In genomic region chr17:37429039-37429438, GRCh38 we compare ENCODE assay signal across 33 cellular contexts. TPM values are rescaled to one million over a fixed set of nuclear protein-coding genes. Genes with fewer than 3 reads are reported as not detected.
DNase-seq lines count a peak whose midpoint lies in the region; ATAC-seq lines count a peak whose summit lies in the region.
"Had no signal": no experiment of that assay in that cellular context is flagged by ENCODE, and none has a peak within 500 bp of the region (broad histone marks: within the 10 kb centered on the region; RNA-seq: fewer than 3 reads in every experiment).

No MANE protein-coding gene starts in this region.

- H3K9me3 Mint-ChIP-seq in activated naive CD4-positive, alpha-beta T cell treated with anti-CD3 and anti-CD28 coated beads, Interleukin-2, amount 50 U/mL, for 24 hours: no peaks in the 10 kb centered on the region
- H3K9me3 Mint-ChIP-seq in activated CD4-positive, alpha-beta memory T cell treated with anti-CD3 and anti-CD28 coated beads, Interleukin-2, amount 10 ng/mL, durations not matched to agents 7 days and 5 days: no peaks in the 10 kb centered on the region
- H3K9me3 Mint-ChIP-seq in stimulated activated effector memory CD8-positive, alpha-beta T cell treated with anti-CD3 and anti-CD28 coated beads, Interleukin-12 subunit alpha, Interleukin-12 subunit beta, amount 100 ng/mL, for 72 hours: no peaks in the 10 kb centered on the region
- H3K9me3 Mint-ChIP-seq: activated naive CD4-positive, alpha-beta T cell treated with anti-CD3 and anti-CD28 coated beads, Interleukin-2, amount 50 U/mL, for 72 hours; activated T-cell treated with anti-CD3 and anti-CD28 coated beads, Interleukin-2, amount 50 U/mL, for 4 hours; central memory CD8-positive, alpha-beta T cell; dendritic cell treated with granulocyte-macrophage colony-stimulating factor and Interleukin-4, amounts not matched to agents 40 ng/mL and 50 ng/mL, for 4 days; IgD-negative memory B cell; nephron had no signal

- peak overlapping the region; percentile 95 for H3K27ac ChIP-seq in epithelial cell of prostate
- H3K27ac ChIP-seq: BLaER1 treated with 17β-estradiol and CSF1 and Interleukin-3, amounts not matched to agents 10 nM and 100 nM; ovary; right atrium auricular region; upper lobe of right lung had no signal

- DNase-seq in activated naive CD4-positive, alpha-beta T cell (lab: John Stamatoyannopoulos, UW): no peak
- no peak for DNase-seq in activated CD4-positive, alpha-beta memory T cell treated with anti-CD3 and anti-CD28 coated beads, Interleukin-2, amount 10 ng/mL, durations not matched to agents 7 days and 5 days
- DNase-seq in epithelial cell of prostate (ENCODE audit: low read depth, low spot score) (no peak), KG1 (lab: John Stamatoyannopoulos, UW) (no peak), NOMO-1 treated with DMSO at 0.1 percent for 48 hours (lab: John Stamatoyannopoulos, UW; ENCODE audit: unreplicated experiment) (no peak), DMS 273 (lab: John Stamatoyannopoulos, UW; ENCODE audit: unreplicated experiment) (no peak)
- no peak for DNase-seq in stimulated activated effector memory CD8-positive, alpha-beta T cell treated with anti-CD3 and anti-CD28 coated beads, Interleukin-12 subunit alpha, Interleukin-12 subunit beta, amount 100 ng/mL, for 72 hours (ENCODE audit: low spot score in 2 of 2)
- DNase-seq: activated CD4-positive, CD25-positive, alpha-beta regulatory T cell; activated CD8-positive, alpha-beta memory T cell treated with anti-CD3 and anti-CD28 coated beads for 24 hours; activated T-cell treated with anti-CD3 and anti-CD28 coated beads, Interleukin-2, amount 50 U/mL, for 4 hours; DMS53; left ventricle myocardium superior; MG63; midbrain; NCI-H2029; NCI-H2227 treated with DMSO at 0.1 percent for 48 hours; NCI-H526 treated with DMSO at 0.1 percent for 48 hours; ovary; SIG-M5; substantia nigra; SW 1271; upper lobe of right lung had no signal

- CTCF ChIA-PET in activated CD4-positive, alpha-beta memory T cell treated with anti-CD3 and anti-CD28 coated beads, Interleukin-2, amount 10 ng/mL, durations not matched to agents 7 days and 5 days (lab: Charles Lee): interaction anchor here (1.0 to 1.8 kb wide), 3 partner anchors 20 to 56 kb away, joined by 4 to 7 read pairs (median 6); no protein-coding TSS in a partner anchor

- peaks cover 12% of the 10 kb centered on the region for H3K36me3 Mint-ChIP-seq in activated naive CD4-positive, alpha-beta T cell treated with anti-CD3 and anti-CD28 coated beads, Interleukin-2, amount 50 U/mL, for 24 hours
- H3K36me3 Mint-ChIP-seq in activated CD4-positive, alpha-beta memory T cell treated with anti-CD3 and anti-CD28 coated beads, Interleukin-2, amount 10 ng/mL, durations not matched to agents 7 days and 5 days (ENCODE audit: low read depth): peaks cover 55% of the 10 kb centered on the region
- peaks cover 86% of the 10 kb centered on the region for H3K36me3 Mint-ChIP-seq in stimulated activated effector memory CD8-positive, alpha-beta T cell treated with anti-CD3 and anti-CD28 coated beads, Interleukin-12 subunit alpha, Interleukin-12 subunit beta, amount 100 ng/mL, for 72 hours

- H3K4me3 Mint-ChIP-seq in activated naive CD4-positive, alpha-beta T cell treated with anti-CD3 and anti-CD28 coated beads, Interleukin-2, amount 50 U/mL, for 24 hours: no peak overlapping the region
- no peak overlapping the region for H3K4me3 Mint-ChIP-seq in activated CD4-positive, alpha-beta memory T cell treated with anti-CD3 and anti-CD28 coated beads, Interleukin-2, amount 10 ng/mL, durations not matched to agents 7 days and 5 days
- no peak overlapping the region for H3K4me3 Mint-ChIP-seq in stimulated activated effector memory CD8-positive, alpha-beta T cell treated with anti-CD3 and anti-CD28 coated beads, Interleukin-12 subunit alpha, Interleukin-12 subunit beta, amount 100 ng/mL, for 72 hours
- H3K4me3 Mint-ChIP-seq: central memory CD8-positive, alpha-beta T cell; dendritic cell treated with granulocyte-macrophage colony-stimulating factor and Interleukin-4, amounts not matched to agents 40 ng/mL and 50 ng/mL, for 4 days; IgD-negative memory B cell; nephron had no signal

- POLR2A ChIA-PET in activated CD4-positive, alpha-beta memory T cell treated with anti-CD3 and anti-CD28 coated beads, Interleukin-2, amount 10 ng/mL, durations not matched to agents 7 days and 5 days (lab: Charles Lee): interaction anchor here (1.5 to 3.6 kb wide), 4 partner anchors 9 to 23 kb away, joined by 7 to 91 read pairs (median 22); partner anchors contain the start of genes ACACA and TADA2A

- ATAC-seq in stimulated activated effector memory CD8-positive, alpha-beta T cell treated with anti-CD3 and anti-CD28 coated beads, Interleukin-12 subunit alpha, Interleukin-12 subunit beta, amount 100 ng/mL, for 72 hours: no peak
- ATAC-seq: activated naive CD4-positive, alpha-beta T cell treated with anti-CD3 and anti-CD28 coated beads, Interleukin-2, amount 50 U/mL, for 72 hours; activated T-cell treated with anti-CD3 and anti-CD28 coated beads, Interleukin-2, amount 50 U/mL, for 4 hours; left ventricle myocardium superior; Panc1; upper lobe of right lung had no signal

- H3K27ac Mint-ChIP-seq in activated naive CD4-positive, alpha-beta T cell treated with anti-CD3 and anti-CD28 coated beads, Interleukin-2, amount 50 U/mL, for 24 hours: peak overlapping the region; percentile 51
- H3K27ac Mint-ChIP-seq in activated CD4-positive, alpha-beta memory T cell treated with anti-CD3 and anti-CD28 coated beads, Interleukin-2, amount 10 ng/mL, durations not matched to agents 7 days and 5 days: peak overlapping the region; percentile 99
- peak overlapping the region; percentile 78 for H3K27ac Mint-ChIP-seq in stimulated activated effector memory CD8-positive, alpha-beta T cell treated with anti-CD3 and anti-CD28 coated beads, Interleukin-12 subunit alpha, Interleukin-12 subunit beta, amount 100 ng/mL, for 72 hours
- H3K27ac Mint-ChIP-seq: dendritic cell treated with granulocyte-macrophage colony-stimulating factor and Interleukin-4, amounts not matched to agents 40 ng/mL and 50 ng/mL, for 4 days; nephron had no signal

- H3K4me1 Mint-ChIP-seq in activated naive CD4-positive, alpha-beta T cell treated with anti-CD3 and anti-CD28 coated beads, Interleukin-2, amount 50 U/mL, for 24 hours: peaks cover 19% of the 10 kb centered on the region
- H3K4me1 Mint-ChIP-seq in activated CD4-positive, alpha-beta memory T cell treated with anti-CD3 and anti-CD28 coated beads, Interleukin-2, amount 10 ng/mL, durations not matched to agents 7 days and 5 days: peaks cover 56% of the 10 kb centered on the region
- peaks cover 22% of the 10 kb centered on the region for H3K4me1 Mint-ChIP-seq in stimulated activated effector memory CD8-positive, alpha-beta T cell treated with anti-CD3 and anti-CD28 coated beads, Interleukin-12 subunit alpha, Interleukin-12 subunit beta, amount 100 ng/mL, for 72 hours
- H3K4me1 Mint-ChIP-seq: central memory CD8-positive, alpha-beta T cell; nephron had no signal

- H3K27me3 Mint-ChIP-seq in activated naive CD4-positive, alpha-beta T cell treated with anti-CD3 and anti-CD28 coated beads, Interleukin-2, amount 50 U/mL, for 24 hours: no peaks in the 10 kb centered on the region
- H3K27me3 Mint-ChIP-seq in activated CD4-positive, alpha-beta memory T cell treated with anti-CD3 and anti-CD28 coated beads, Interleukin-2, amount 10 ng/mL, durations not matched to agents 7 days and 5 days: no peaks in the 10 kb centered on the region
- H3K27me3 Mint-ChIP-seq: central memory CD8-positive, alpha-beta T cell; dendritic cell treated with granulocyte-macrophage colony-stimulating factor and Interleukin-4, amounts not matched to agents 40 ng/mL and 50 ng/mL, for 4 days; IgD-negative memory B cell had no signal

RNA-seq across cellular contexts. Expression of gene TADA2A, which starts 22.4 kb away (rescaled TPM):
- 10 to 100 TPM; 42.5 to 43.0 TPM for total RNA-seq in activated CD4-positive, alpha-beta memory T cell treated with anti-CD3 and anti-CD28 coated beads, Interleukin-2, amount 10 ng/mL, durations not matched to agents 7 days and 5 days

RNA-seq across cellular contexts. Expression of gene ACACA, which starts 22.4 kb away (rescaled TPM):
- 10 to 100 TPM; 38.6 to 46.3 TPM for total RNA-seq in activated CD4-positive, alpha-beta memory T cell treated with anti-CD3 and anti-CD28 coated beads, Interleukin-2, amount 10 ng/mL, durations not matched to agents 7 days and 5 days

RNA-seq across cellular contexts. Expression of gene C17orf78, which starts 53.3 kb away (rescaled TPM):
- total RNA-seq in activated CD4-positive, alpha-beta memory T cell treated with anti-CD3 and anti-CD28 coated beads, Interleukin-2, amount 10 ng/mL, durations not matched to agents 7 days and 5 days: not detected
- total RNA-seq: activated naive CD4-positive, alpha-beta T cell treated with anti-CD3 and anti-CD28 coated beads, Interleukin-2, amount 50 U/mL, for 72 hours; activated T-cell treated with anti-CD3 and anti-CD28 coated beads, Interleukin-2, amount 50 U/mL, for 4 hours; G401; H1; left ventricle myocardium superior; ovary; right atrium auricular region; upper lobe of right lung had no signal
